ENCODE assay signal across 8 cellular contexts in the genomic region with DNA sequence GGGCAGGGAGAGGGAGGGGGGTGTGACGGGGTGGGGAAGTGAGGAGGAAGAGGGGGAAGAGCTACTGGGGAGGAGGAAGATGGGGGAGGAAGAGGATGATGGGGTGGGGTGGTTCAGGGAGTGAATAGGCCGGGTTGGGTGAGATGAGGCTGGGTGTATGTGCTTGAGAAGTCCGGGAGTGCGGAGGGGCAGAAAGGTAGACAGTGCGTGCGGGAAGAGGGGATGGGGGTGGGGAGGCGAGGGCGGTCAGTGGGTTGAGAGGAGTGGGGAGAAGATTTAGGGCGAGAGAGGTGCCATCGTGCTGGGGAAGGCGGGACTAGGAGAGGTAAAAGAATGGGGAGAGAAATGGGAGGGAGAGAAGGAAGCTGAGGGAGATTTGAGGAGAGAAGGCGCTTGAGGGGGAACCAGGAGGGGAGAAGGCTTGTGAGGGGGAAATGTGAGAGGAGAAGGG. TPM values are rescaled to one million over a fixed set of nuclear protein-coding genes. Genes with fewer than 3 reads are reported as not detected.
DNase-seq lines count a peak whose midpoint lies in the region; ATAC-seq and TF ChIP-seq lines count a peak whose summit lies in the region.

No MANE protein-coding gene starts in this region.

- H3K27ac Mint-ChIP-seq in T-helper 17 cell (peak overlapping the region; percentile 88), glutamatergic neuron (ENCODE audit: unreplicated experiment) (no peak overlapping the region), osteocyte (ENCODE audit: unreplicated experiment) (no peak overlapping the region)

- H3K36me3 Mint-ChIP-seq in T-helper 17 cell (ENCODE audit: low read depth) (no peaks in the 10 kb centered on the region), glutamatergic neuron (ENCODE audit: unreplicated experiment) (no peaks in the 10 kb centered on the region), osteocyte (ENCODE audit: unreplicated experiment) (no peaks in the 10 kb centered on the region)

- POLR2A ChIA-PET in BJ (lab: Charles Lee) = no interaction called here

- CTCF ChIA-PET in BJ (lab: Yijun Ruan, JAX) = interaction anchor here (0.6 to 3.6 kb wide), 9 partner anchors 8 to 584 kb away, joined by 3 to 26 read pairs (median 3); partner anchors contain the start of gene TAP2

- TF ChIP-seq CTCF in BJ (IDR thresholded peaks at IDR 0.05; ENCODE audit: insufficient read depth, low read depth, low read length) (no peak), glutamatergic neuron (IDR thresholded peaks at IDR 0.05; ENCODE audit: partially characterized antibody, unreplicated experiment) (no peak), osteocyte (IDR thresholded peaks at IDR 0.05) (no peak)

- H3K4me3 Mint-ChIP-seq in T-helper 17 cell (peak overlapping the region; percentile 86), glutamatergic neuron (ENCODE audit: unreplicated experiment) (peak overlapping the region; percentile 66), osteocyte (ENCODE audit: unreplicated experiment) (peak overlapping the region; percentile 43)

- H3K36me3 ChIP-seq in BJ (ENCODE audit: control insufficient read depth, insufficient read depth, low read length) = no peaks in the 10 kb centered on the region

- no peak for ATAC-seq in T-helper 17 cell
- ATAC-seq in HG03521 (IDR thresholded peaks at IDR 0.05; ENCODE audit: unreplicated experiment) = no peak
- ATAC-seq in HG02970 (IDR thresholded peaks at IDR 0.05; ENCODE audit: low FRiP score, unreplicated experiment) = no peak
- no peak for ATAC-seq in HG02763 (IDR thresholded peaks at IDR 0.05; ENCODE audit: unreplicated experiment)
- ATAC-seq in HG03159 (IDR thresholded peaks at IDR 0.05; ENCODE audit: unreplicated experiment) = no peak

- H3K27me3 Mint-ChIP-seq in T-helper 17 cell = no peaks in the 10 kb centered on the region
- no peaks in the 10 kb centered on the region for H3K27me3 Mint-ChIP-seq in glutamatergic neuron (ENCODE audit: unreplicated experiment)
- peaks cover 46% of the 10 kb centered on the region for H3K27me3 Mint-ChIP-seq in osteocyte (ENCODE audit: unreplicated experiment)

- H3K9me3 Mint-ChIP-seq in glutamatergic neuron (ENCODE audit: unreplicated experiment) (no peaks in the 10 kb centered on the region), osteocyte (ENCODE audit: unreplicated experiment) (no peaks in the 10 kb centered on the region)

- peak overlapping the region; percentile 46 for H3K4me3 ChIP-seq in BJ (ENCODE audit: low read depth, low read length)

- no peak for DNase-seq in BJ (ENCODE audit: low read depth)
- DNase-seq in T-helper 17 cell = no peak
- DNase-seq in glutamatergic neuron = no peak
- DNase-seq in osteocyte (ENCODE audit: extremely low spot score, unreplicated experiment) = no peak

- H3K27me3 ChIP-seq in BJ (ENCODE audit: control insufficient read depth, insufficient read depth, low read length) = no peaks in the 10 kb centered on the region

- H3K9me3 ChIP-seq in T-helper 17 cell (ENCODE audit: control insufficient read depth, low read length, poor library complexity, severe bottlenecking) = no peaks in the 10 kb centered on the region

- H3K4me1 Mint-ChIP-seq in T-helper 17 cell = peaks cover 23% of the 10 kb centered on the region
- H3K4me1 Mint-ChIP-seq in glutamatergic neuron (ENCODE audit: low read depth, unreplicated experiment) = peaks cover 3% of the 10 kb centered on the region
- peaks cover 8% of the 10 kb centered on the region for H3K4me1 Mint-ChIP-seq in osteocyte (ENCODE audit: unreplicated experiment)

RNA-seq across cellular contexts. Expression of gene NOTCH4, which starts 30.9 kb away (rescaled TPM):
- 0.40 and 0.42 TPM in 2 replicates for polyA plus RNA-seq in BJ (2011; rRNA removed)
- polyA minus RNA-seq in BJ (2011; rRNA and poly(A)+ RNA removed) = 0.14 and 0.31 TPM in 2 replicates
- total RNA-seq in T-helper 17 cell = 1 to 10 TPM in 1 of 2 donors, under 1 TPM in 1; 0.60 to 1.0 TPM
- 4.9 TPM for total RNA-seq in glutamatergic neuron (ENCODE audit: unreplicated experiment)
- 0.83 and 1.5 TPM in 2 replicates for total RNA-seq in osteocyte
